In the genomic region with DNA sequence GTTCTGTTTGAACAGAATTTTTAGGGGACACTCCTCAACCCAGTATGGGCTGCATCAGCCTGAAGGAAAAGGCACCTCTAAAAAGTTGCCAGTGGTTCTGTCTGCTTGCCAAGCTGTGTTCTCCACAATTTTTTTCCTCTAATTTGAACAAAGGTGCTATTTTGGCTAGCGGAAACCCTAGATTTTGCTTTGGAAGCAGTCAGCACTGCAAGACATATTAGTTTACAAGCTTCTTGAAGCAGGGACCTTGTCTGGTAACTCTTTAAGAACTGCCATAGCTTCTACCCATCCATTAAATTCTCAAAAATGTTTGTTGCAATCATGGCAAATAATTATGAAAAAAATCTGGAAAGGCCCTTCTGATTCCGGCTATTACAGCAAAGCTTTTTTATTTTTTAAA, we compare ENCODE assay signal across 24 cellular contexts.
DNase-seq lines count a peak whose midpoint lies in the region; ATAC-seq and TF ChIP-seq lines count a peak whose summit lies in the region.
"Had no signal": no experiment of that assay in that cellular context is flagged by ENCODE, and none has a peak within 500 bp of the region (broad histone marks: within the 10 kb centered on the region; RNA-seq: fewer than 3 reads in every experiment).

No MANE protein-coding gene starts in this region.

- no peaks in the 10 kb centered on the region for H3K36me3 Mint-ChIP-seq in osteocyte (ENCODE audit: unreplicated experiment)
- H3K36me3 Mint-ChIP-seq: CD8-positive, alpha-beta T cell had no signal

- H3K4me3 Mint-ChIP-seq in osteocyte (ENCODE audit: unreplicated experiment) = no peak overlapping the region
- H3K4me3 Mint-ChIP-seq: CD8-positive, alpha-beta T cell had no signal

- no peak overlapping the region for H3K27ac Mint-ChIP-seq in osteocyte (ENCODE audit: unreplicated experiment)
- H3K27ac Mint-ChIP-seq: CD8-positive, alpha-beta T cell had no signal

- no peaks in the 10 kb centered on the region for H4K20me1 ChIP-seq in GM23248 (ENCODE audit: insufficient read depth)

- no peaks in the 10 kb centered on the region for H3K79me2 ChIP-seq in GM23248 (ENCODE audit: insufficient read depth)

- H3K9me3 ChIP-seq in GM23248 (ENCODE audit: low read depth) (no peaks in the 10 kb centered on the region), adrenal gland (replicated peaks in 1 of 3) (no peaks in the 10 kb centered on the region), gastroesophageal sphincter (no peaks in the 10 kb centered on the region)
- H3K9me3 ChIP-seq: MG63 had no signal

- DNase-seq in GM23248 = peak; percentile 5
- peak; percentile 50 for DNase-seq in RPMI7951 (ENCODE audit: low read depth)
- peak; percentile 10 for DNase-seq in fibroblast of gingiva (ENCODE audit: low read depth)
- DNase-seq in osteocyte (ENCODE audit: extremely low spot score, unreplicated experiment) = peak; percentile 11
- DNase-seq in anterior cingulate cortex (lab: John Stamatoyannopoulos, UW) = no peak
- no peak for DNase-seq in adrenal gland
- no peak for DNase-seq in epidermal melanocyte (ENCODE audit: insufficient read length, low spot score)
- DNase-seq: AML-193; CD8-positive, alpha-beta T cell; DMS 273 treated with DMSO at 0.1 percent for 48 hours; DMS79; GF-D8; MG63; NCI-H1105 treated with DMSO at 0.1 percent for 48 hours; NCI-H146; NCI-H2029; NCI-H446 treated with DMSO at 0.1 percent for 48 hours; NCI-H526; NK-92 treated with Interleukin-12 subunit alpha and Interleukin-12 subunit beta, amount 100 ng/mL, for 24 hours; SIG-M5 had no signal

- no peak overlapping the region for H2AFZ ChIP-seq in GM23248

- no peak for TF ChIP-seq EP300 in gastroesophageal sphincter (IDR thresholded peaks at IDR 0.05)

- H3K27ac ChIP-seq in GM23248 (no peak overlapping the region), adrenal gland (no peak overlapping the region), gastroesophageal sphincter (no peak overlapping the region)
- H3K27ac ChIP-seq: C4-2B, SK-N-MC had no signal

- no peaks in the 10 kb centered on the region for H3F3A ChIP-seq in GM23248 (ENCODE audit: insufficient read depth)

- TF ChIP-seq POLR2A in adrenal gland (IDR thresholded peaks at IDR 0.05) = no peak
- TF ChIP-seq POLR2A in gastroesophageal sphincter (IDR thresholded peaks at IDR 0.05) = no peak

- H3K4me3 ChIP-seq in GM23248 (no peak overlapping the region), adrenal gland (no peak overlapping the region), gastroesophageal sphincter (no peak overlapping the region)
- H3K4me3 ChIP-seq: MG63, SK-N-MC had no signal

- H3K36me3 ChIP-seq in GM23248 (ENCODE audit: low read depth) (no peaks in the 10 kb centered on the region), adrenal gland (replicated peaks in 1 of 2) (no peaks in the 10 kb centered on the region), gastroesophageal sphincter (no peaks in the 10 kb centered on the region)
- H3K36me3 ChIP-seq: MG63 had no signal

- no peak overlapping the region for H3K9ac ChIP-seq in GM23248

- peaks cover 37% of the 10 kb centered on the region for H3K27me3 Mint-ChIP-seq in osteocyte (ENCODE audit: unreplicated experiment)

- 21 to 46% methylated on average over 2 of the region's 2 CpGs for WGBS in GM23248 (ENCODE audit: low coverage in 1 of 2, low lambda C conversion rate in 2 of 2, missing lambda C conversion rate in 2 of 2), 2 experiments
- 69 to 83% (median 77%) methylated on average over 2 of the region's 2 CpGs for WGBS in adrenal gland, 4 donors
- WGBS in gastroesophageal sphincter (ENCODE audit: low coverage in 1 of 2), 2 donors = 85 to 96% methylated on average over 2 of the region's 2 CpGs

- H3K4me1 ChIP-seq in GM23248 (ENCODE audit: insufficient read depth) (peaks cover 13% of the 10 kb centered on the region), adrenal gland (replicated peaks in 1 of 2) (no peaks in the 10 kb centered on the region), gastroesophageal sphincter (no peaks in the 10 kb centered on the region)

- no peaks in the 10 kb centered on the region for H3K4me1 Mint-ChIP-seq in osteocyte (ENCODE audit: unreplicated experiment)

- intact Hi-C loops in adrenal gland (cut with DNase I) = no loop called here

- no peak for ATAC-seq in gastroesophageal sphincter
- ATAC-seq: CD8-positive, alpha-beta T cell; Panc1 had no signal

- no peak overlapping the region for H3K4me2 ChIP-seq in GM23248 (ENCODE audit: unreplicated experiment)

- peaks cover 19% of the 10 kb centered on the region; the same call in 1 of the 2 replicates for H3K27me3 ChIP-seq in GM23248 (replicated peaks; ENCODE audit: insufficient read depth)
- no peaks in the 10 kb centered on the region for H3K27me3 ChIP-seq in adrenal gland
- no peaks in the 10 kb centered on the region for H3K27me3 ChIP-seq in gastroesophageal sphincter

- no peaks in the 10 kb centered on the region for H3K9me3 Mint-ChIP-seq in osteocyte (ENCODE audit: unreplicated experiment)
- H3K9me3 Mint-ChIP-seq: CD8-positive, alpha-beta T cell had no signal

- TF ChIP-seq CTCF in osteocyte (IDR thresholded peaks at IDR 0.05) = no peak
- no peak for TF ChIP-seq CTCF in adrenal gland (IDR thresholded peaks at IDR 0.05)
- no peak for TF ChIP-seq CTCF in gastroesophageal sphincter (IDR thresholded peaks at IDR 0.05)

- H3K9me2 ChIP-seq in GM23248 (ENCODE audit: insufficient read depth) = no peaks in the 10 kb centered on the region

- in situ Hi-C loops in GM23248 (cut with MboI) = no loop called here

Comparison
In these comparisons a context has a peak if more than half of its experiments do, and no peak if none do; other contexts are left out.
1. DNase-seq: peak in GM23248 (single experiment), RPMI7951 (single experiment), fibroblast of gingiva (single experiment) and osteocyte (single experiment); none in anterior cingulate cortex (0 of 58), adrenal gland (0 of 7) and epidermal melanocyte (single experiment).